Comparison of ENCODE assay signal across 18 cellular contexts in the genomic region with DNA sequence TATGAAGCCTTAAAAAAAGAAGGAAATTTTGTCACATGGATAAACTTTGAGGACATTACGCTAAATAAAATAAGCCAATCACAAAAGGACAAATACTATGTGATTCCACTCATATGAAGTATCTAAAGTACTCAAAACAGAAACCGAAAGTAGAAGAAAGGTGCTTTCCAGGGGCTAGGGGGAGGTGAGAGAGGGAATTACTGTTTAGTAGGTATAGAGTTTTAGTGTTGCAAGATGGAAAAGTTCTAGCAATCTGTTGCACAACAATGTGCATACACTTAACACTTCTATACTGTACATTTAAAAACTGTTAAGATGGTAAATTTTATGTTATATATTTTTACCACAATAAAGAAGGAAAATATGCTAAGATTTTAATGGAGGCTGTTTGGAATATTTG.
DNase-seq lines count a peak whose midpoint lies in the region; ATAC-seq lines count a peak whose summit lies in the region.
"Had no signal": no experiment of that assay in that cellular context is flagged by ENCODE, and none has a peak within 500 bp of the region (broad histone marks: within the 10 kb centered on the region; RNA-seq: fewer than 3 reads in every experiment).

No MANE protein-coding gene starts in this region.

- CTCF ChIA-PET in activated CD4-positive, alpha-beta T cell treated with anti-CD3 and anti-CD28 coated beads for 36 hours (lab: Charles Lee), result interaction anchor here (0.7 kb wide), 2 partner anchors 80 to 341 kb away, joined by 3 read pairs; no protein-coding TSS in a partner anchor
- CTCF ChIA-PET in activated CD4-positive, alpha-beta memory T cell treated with anti-CD3 and anti-CD28 coated beads, Interleukin-2, amount 10 ng/mL, durations not matched to agents 7 days and 5 days (lab: Charles Lee), result no interaction called here

- 80% methylated on average over 1 of the region's 2 CpGs for WGBS in mesenchymal stem cell

- no peak overlapping the region for H3K23ac ChIP-seq in mesenchymal stem cell (ENCODE audit: low read length in 2 of 2)

- peaks cover 8% of the 10 kb centered on the region for H3K27me3 Mint-ChIP-seq in activated CD4-positive, alpha-beta T cell treated with anti-CD3 and anti-CD28 coated beads for 36 hours
- H3K27me3 Mint-ChIP-seq in T-helper 1 cell treated with Interleukin-12 subunit alpha and Interleukin-12 subunit beta and Interleukin-4 antibody, amounts not matched to agents 30 μg/mL and 1 μg/mL, for 36 hours (ENCODE audit: low read depth), result peaks cover 31% of the 10 kb centered on the region
- peaks cover 24% of the 10 kb centered on the region for H3K27me3 Mint-ChIP-seq in activated CD4-positive, alpha-beta memory T cell treated with anti-CD3 and anti-CD28 coated beads, Interleukin-2, amount 10 ng/mL, durations not matched to agents 7 days and 5 days

- POLR2A ChIA-PET in activated CD4-positive, alpha-beta T cell treated with anti-CD3 and anti-CD28 coated beads for 36 hours (lab: Charles Lee), result no interaction called here
- POLR2A ChIA-PET in activated CD4-positive, alpha-beta memory T cell treated with anti-CD3 and anti-CD28 coated beads, Interleukin-2, amount 10 ng/mL, durations not matched to agents 7 days and 5 days (lab: Charles Lee), result no interaction called here

- no peak for DNase-seq in activated CD4-positive, alpha-beta T cell treated with anti-CD3 and anti-CD28 coated beads for 36 hours
- DNase-seq in activated CD4-positive, alpha-beta T cell treated with anti-CD3 and anti-CD28 coated beads, Interleukin-2, amount 50 U/mL, for 48 hours, result no peak
- DNase-seq in mesenchymal stem cell, result peak; percentile 39
- no peak for DNase-seq in activated CD4-positive, alpha-beta memory T cell treated with anti-CD3 and anti-CD28 coated beads, Interleukin-2, amount 10 ng/mL, durations not matched to agents 7 days and 5 days
- DNase-seq in stimulated activated CD4-positive, alpha-beta T cell treated with anti-CD3 and anti-CD28 coated beads, Interleukin-4, amount 100 ng/mL, for 1 hour, result no peak
- DNase-seq: activated naive CD4-positive, alpha-beta T cell treated with anti-CD3 and anti-CD28 coated beads, Interleukin-2, amount 10 ng/mL, durations not matched to agents 7 days and 5 days; heart right ventricle; islet precursor cell; NCI-H187 treated with DMSO at 0.1 percent for 48 hours; NCI-H510A; right cardiac atrium had no signal

- no peak overlapping the region for H3K14ac ChIP-seq in mesenchymal stem cell (ENCODE audit: low read length in 2 of 2)

- no peak overlapping the region for H2BK120ac ChIP-seq in mesenchymal stem cell (ENCODE audit: low read depth, low read length)

- H3K27ac Mint-ChIP-seq in activated CD4-positive, alpha-beta T cell treated with anti-CD3 and anti-CD28 coated beads for 36 hours, result no peak overlapping the region
- H3K27ac Mint-ChIP-seq in T-helper 1 cell treated with Interleukin-12 subunit alpha and Interleukin-12 subunit beta and Interleukin-4 antibody, amounts not matched to agents 30 μg/mL and 1 μg/mL, for 36 hours, result peak overlapping the region; percentile 35
- no peak overlapping the region for H3K27ac Mint-ChIP-seq in activated CD4-positive, alpha-beta memory T cell treated with anti-CD3 and anti-CD28 coated beads, Interleukin-2, amount 10 ng/mL, durations not matched to agents 7 days and 5 days
- H3K27ac Mint-ChIP-seq: activated naive CD4-positive, alpha-beta T cell treated with anti-CD3 and anti-CD28 coated beads, Interleukin-2, amount 10 ng/mL, durations not matched to agents 7 days and 5 days; CD14-positive monocyte; GM23338; mesothelial cell of epicardium had no signal

- H3K18ac ChIP-seq in mesenchymal stem cell (ENCODE audit: low read depth in 1 of 2, low read length in 2 of 2), result no peak overlapping the region

- no peak overlapping the region for H3K4me2 ChIP-seq in mesenchymal stem cell (ENCODE audit: low read length, poor library complexity, severe bottlenecking)
- H3K4me2 ChIP-seq: GM23338 had no signal

- H3K9me3 Mint-ChIP-seq in activated CD4-positive, alpha-beta T cell treated with anti-CD3 and anti-CD28 coated beads for 36 hours (ENCODE audit: low read depth), result peaks cover 18% of the 10 kb centered on the region
- peaks cover 33% of the 10 kb centered on the region for H3K9me3 Mint-ChIP-seq in T-helper 1 cell treated with Interleukin-12 subunit alpha and Interleukin-12 subunit beta and Interleukin-4 antibody, amounts not matched to agents 30 μg/mL and 1 μg/mL, for 36 hours
- H3K9me3 Mint-ChIP-seq in activated CD4-positive, alpha-beta memory T cell treated with anti-CD3 and anti-CD28 coated beads, Interleukin-2, amount 10 ng/mL, durations not matched to agents 7 days and 5 days, result peaks cover 17% of the 10 kb centered on the region

- no peak overlapping the region for H2AK5ac ChIP-seq in mesenchymal stem cell (ENCODE audit: low read length, severe bottlenecking)

- peaks cover 3% of the 10 kb centered on the region for H3K4me1 Mint-ChIP-seq in activated CD4-positive, alpha-beta T cell treated with anti-CD3 and anti-CD28 coated beads for 36 hours
- H3K4me1 Mint-ChIP-seq in T-helper 1 cell treated with Interleukin-12 subunit alpha and Interleukin-12 subunit beta and Interleukin-4 antibody, amounts not matched to agents 30 μg/mL and 1 μg/mL, for 36 hours (ENCODE audit: low read depth), result peaks cover 5% of the 10 kb centered on the region
- H3K4me1 Mint-ChIP-seq in activated CD4-positive, alpha-beta memory T cell treated with anti-CD3 and anti-CD28 coated beads, Interleukin-2, amount 10 ng/mL, durations not matched to agents 7 days and 5 days, result peaks cover 3% of the 10 kb centered on the region
- H3K4me1 Mint-ChIP-seq: CD14-positive monocyte, mesothelial cell of epicardium had no signal

- peaks cover 38% of the 10 kb centered on the region for H3K9me3 ChIP-seq in mesenchymal stem cell (ENCODE audit: control insufficient read depth, low read length)
- H3K9me3 ChIP-seq: neutrophil had no signal

- H2AFZ ChIP-seq in mesenchymal stem cell (ENCODE audit: low read depth, low read length), result no peak overlapping the region
- H2AFZ ChIP-seq: GM23338 had no signal

- no peak overlapping the region for H2BK5ac ChIP-seq in mesenchymal stem cell (ENCODE audit: low read depth, low read length, poor library complexity, severe bottlenecking)

- H3K27me3 ChIP-seq in mesenchymal stem cell (ENCODE audit: control insufficient read depth in 1 of 2, insufficient read depth in 1 of 2, low read length in 2 of 2), result no peaks in the 10 kb centered on the region

- no peak overlapping the region for H3K4me3 Mint-ChIP-seq in activated CD4-positive, alpha-beta T cell treated with anti-CD3 and anti-CD28 coated beads for 36 hours
- peak overlapping the region; percentile 1 for H3K4me3 Mint-ChIP-seq in T-helper 1 cell treated with Interleukin-12 subunit alpha and Interleukin-12 subunit beta and Interleukin-4 antibody, amounts not matched to agents 30 μg/mL and 1 μg/mL, for 36 hours
- H3K4me3 Mint-ChIP-seq in activated CD4-positive, alpha-beta memory T cell treated with anti-CD3 and anti-CD28 coated beads, Interleukin-2, amount 10 ng/mL, durations not matched to agents 7 days and 5 days, result no peak overlapping the region
- H3K4me3 Mint-ChIP-seq: activated naive CD4-positive, alpha-beta T cell treated with anti-CD3 and anti-CD28 coated beads, Interleukin-2, amount 10 ng/mL, durations not matched to agents 7 days and 5 days; CD14-positive monocyte; GM23338; mesothelial cell of epicardium had no signal

- H3K36me3 Mint-ChIP-seq in activated CD4-positive, alpha-beta T cell treated with anti-CD3 and anti-CD28 coated beads for 36 hours (ENCODE audit: low read depth), result peaks cover 4% of the 10 kb centered on the region
- H3K36me3 Mint-ChIP-seq in T-helper 1 cell treated with Interleukin-12 subunit alpha and Interleukin-12 subunit beta and Interleukin-4 antibody, amounts not matched to agents 30 μg/mL and 1 μg/mL, for 36 hours (ENCODE audit: low read depth), result peaks cover 17% of the 10 kb centered on the region
- peaks cover 10% of the 10 kb centered on the region for H3K36me3 Mint-ChIP-seq in activated CD4-positive, alpha-beta memory T cell treated with anti-CD3 and anti-CD28 coated beads, Interleukin-2, amount 10 ng/mL, durations not matched to agents 7 days and 5 days (ENCODE audit: low read depth)
- H3K36me3 Mint-ChIP-seq: CD14-positive monocyte had no signal

- intact Hi-C loops in activated CD4-positive, alpha-beta T cell treated with anti-CD3 and anti-CD28 coated beads for 36 hours (cut with DNase I, micrococcal nuclease), result no loop called here

- no peak overlapping the region for H3K4me3 ChIP-seq in mesenchymal stem cell (ENCODE audit: insufficient read depth in 1 of 2, low read depth in 1 of 2, low read length in 2 of 2)
- H3K4me3 ChIP-seq: GM23338, heart right ventricle had no signal

- no peak overlapping the region for H3K27ac ChIP-seq in mesenchymal stem cell (ENCODE audit: low read length, poor library complexity, severe bottlenecking)
- H3K27ac ChIP-seq: heart right ventricle, neutrophil had no signal

- no peaks in the 10 kb centered on the region for H3K36me3 ChIP-seq in mesenchymal stem cell (ENCODE audit: control insufficient read depth in 1 of 2, insufficient read depth in 2 of 2, low read depth in 1 of 2, low read length in 2 of 2)
- H3K36me3 ChIP-seq: heart right ventricle, neutrophil had no signal

- H4K91ac ChIP-seq in mesenchymal stem cell (ENCODE audit: low read length), result no peak overlapping the region

- H4K8ac ChIP-seq in mesenchymal stem cell (ENCODE audit: low read length), result no peak overlapping the region

- no peak overlapping the region for H3K4ac ChIP-seq in mesenchymal stem cell (ENCODE audit: low read depth in 1 of 2, low read length in 2 of 2)

- no peak overlapping the region for H3K9ac ChIP-seq in mesenchymal stem cell (ENCODE audit: low read length)

- no peak overlapping the region for H2BK15ac ChIP-seq in mesenchymal stem cell (ENCODE audit: low read depth, poor library complexity, severe bottlenecking)

- no peaks in the 10 kb centered on the region for H3K4me1 ChIP-seq in mesenchymal stem cell (ENCODE audit: control insufficient read depth, insufficient read depth, low read depth, low read length)
- H3K4me1 ChIP-seq: heart right ventricle had no signal

- ATAC-seq in activated CD4-positive, alpha-beta T cell treated with anti-CD3 and anti-CD28 coated beads for 36 hours, result peak; percentile 60
- ATAC-seq in GM21717 (IDR thresholded peaks at IDR 0.05; ENCODE audit: unreplicated experiment) (peak; percentile 52), HG02970 (IDR thresholded peaks at IDR 0.05; ENCODE audit: low FRiP score, unreplicated experiment) (no peak)
- ATAC-seq: GM23338, heart right ventricle, right cardiac atrium had no signal

- H3K79me1 ChIP-seq in mesenchymal stem cell (replicated peaks; ENCODE audit: low read length, poor library complexity, severe bottlenecking), result no peaks in the 10 kb centered on the region

- H2BK12ac ChIP-seq in mesenchymal stem cell (ENCODE audit: low read length in 2 of 2), result no peak overlapping the region
